In genomic region chr1:31587720-31588423, GRCh38 we compare ENCODE assay signal across 9 cellular contexts. TPM values are rescaled to one million over a fixed set of nuclear protein-coding genes. Genes with fewer than 3 reads are reported as not detected.
DNase-seq lines count a peak whose midpoint lies in the region; ATAC-seq and TF ChIP-seq lines count a peak whose summit lies in the region.
"Had no signal": no experiment of that assay in that cellular context is flagged by ENCODE, and none has a peak within 500 bp of the region (broad histone marks: within the 10 kb centered on the region; RNA-seq: fewer than 3 reads in every experiment).

No MANE protein-coding gene starts in this region.

- H3K27ac ChIP-seq in AG04450 (ENCODE audit: low read depth, low read length) (no peak overlapping the region), OCI-LY1 (ENCODE audit: low read depth, low read length, poor library complexity, severe bottlenecking) (no peak overlapping the region)

- H3K9me3 ChIP-seq in AG04450 (ENCODE audit: control insufficient read depth, insufficient read depth, low read length), result no peaks in the 10 kb centered on the region
- H3K9me3 ChIP-seq in OCI-LY1 (ENCODE audit: low read length), result no peaks in the 10 kb centered on the region

- no peaks in the 10 kb centered on the region for H3K4me1 ChIP-seq in OCI-LY1 (ENCODE audit: insufficient read depth, low read length, severe bottlenecking)

- no peak for ATAC-seq in GM19452 (IDR thresholded peaks at IDR 0.05; ENCODE audit: unreplicated experiment)

- intact Hi-C loops in posterior vena cava (cut with DNase I), result no loop called here

- H3K4me2 ChIP-seq in OCI-LY1 (ENCODE audit: low read length), result no peak overlapping the region

- H3K9me2 ChIP-seq in OCI-LY1 (ENCODE audit: low read depth, low read length), result no peaks in the 10 kb centered on the region

- H3K4me3 ChIP-seq in AG04450 (ENCODE audit: low read depth, low read length) (no peak overlapping the region), OCI-LY1 (ENCODE audit: low read depth, low read length, poor library complexity, severe bottlenecking) (no peak overlapping the region)

- H3K79me2 ChIP-seq in OCI-LY1 (ENCODE audit: insufficient read depth, low read length), result no peaks in the 10 kb centered on the region

- peaks cover 4% of the 10 kb centered on the region for H3K27me3 ChIP-seq in AG04450 (ENCODE audit: control insufficient read depth, insufficient read depth, low read length)
- H3K27me3 ChIP-seq in OCI-LY1 (ENCODE audit: insufficient read depth, low read length), result peaks cover 4% of the 10 kb centered on the region; the same call in 1 of the 2 replicates

- no peaks in the 10 kb centered on the region for H3K36me3 ChIP-seq in OCI-LY1 (ENCODE audit: insufficient read depth, low read length)

- no peak for DNase-seq in AG04450 (ENCODE audit: low read depth, low spot score)
- peak; percentile 86 for DNase-seq in GM13976 (ENCODE audit: low spot score)
- peak; percentile 71 to 78 for DNase-seq in activated T-cell treated with anti-CD3 and anti-CD28 coated beads, Interleukin-2, amount 50 U/mL, for 48 hours
- peak; percentile 80 for DNase-seq in germinal center (ENCODE audit: low spot score)
- peak; percentile 83 for DNase-seq in posterior vena cava (ENCODE audit: low spot score)
- no peak for DNase-seq in EL

- POLR2A ChIA-PET in AG04450 (lab: Yijun Ruan, JAX), result interaction anchor here (0.6 kb wide), 1 partner anchor 10 kb away, joined by 4 read pairs; no protein-coding TSS in a partner anchor

- H2AFZ ChIP-seq in OCI-LY1 (ENCODE audit: low read length), result no peak overlapping the region

- in situ Hi-C loops in GM13976 (cut with MboI; ENCODE audit: low sequenced_read_pairs, unreplicated experiment), result no loop called here

- CTCF ChIA-PET in AG04450 (lab: Charles Lee), result interaction anchor here (0.6 to 0.9 kb wide), 3 partner anchors 57 to 453 kb away, joined by 3 read pairs; no protein-coding TSS in a partner anchor

- H4K20me1 ChIP-seq in OCI-LY1 (ENCODE audit: insufficient read depth, low read length), result no peaks in the 10 kb centered on the region

- H3F3A ChIP-seq in OCI-LY1 (ENCODE audit: insufficient read depth, low read length), result no peaks in the 10 kb centered on the region

- no peak overlapping the region for H3K9ac ChIP-seq in OCI-LY1 (ENCODE audit: low read length)

- TF ChIP-seq CTCF in AG04450 (IDR thresholded peaks at IDR 0.05; ENCODE audit: low read depth, low read length) (peak; percentile 65), GM13976 (IDR thresholded peaks at IDR 0.05; ENCODE audit: borderline replicate concordance, control extremely low read depth, extremely low read depth, insufficient read depth, missing control alignments) (peak; percentile 69), OCI-LY1 (IDR thresholded peaks at IDR 0.05; ENCODE audit: low read length) (peak; percentile 72)

RNA-seq across cellular contexts. Expression of gene TINAGL1, which starts 11.6 kb away (rescaled TPM):
- polyA plus RNA-seq in AG04450 (2011; rRNA removed), result 0.32 and 0.36 TPM in 2 replicates
- polyA minus RNA-seq in AG04450 (2011; rRNA and poly(A)+ RNA removed), result 0.18 and 0.39 TPM in 2 replicates
- 100 to 1,000 TPM; 110 to 123 TPM for total RNA-seq in posterior vena cava
- total RNA-seq: mononuclear cell had no signal

RNA-seq across cellular contexts. Expression of gene HCRTR1, which starts 29.6 kb away (rescaled TPM):
- not detected in 2 replicates for polyA plus RNA-seq in AG04450 (2011; rRNA removed)
- not detected in 2 replicates for polyA minus RNA-seq in AG04450 (2011; rRNA and poly(A)+ RNA removed)
- total RNA-seq in posterior vena cava, result not detected
- total RNA-seq: mononuclear cell had no signal

RNA-seq across cellular contexts. Expression of gene PEF1, which starts 56.8 kb away (rescaled TPM):
- polyA plus RNA-seq in AG04450 (2011; rRNA removed), result 71.8 and 88.3 TPM in 2 replicates
- polyA minus RNA-seq in AG04450 (2011; rRNA and poly(A)+ RNA removed), result 78.5 and 91.7 TPM in 2 replicates
- 10 to 100 TPM; 55.5 to 62.8 TPM for total RNA-seq in posterior vena cava

Comparison
In these comparisons a context has a peak if more than half of its experiments do, and no peak if none do; other contexts are left out.
1. DNase-seq: peak in GM13976 (single experiment), activated T-cell treated with anti-CD3 and anti-CD28 coated beads, Interleukin-2, amount 50 U/mL, for 48 hours (2 of 2), germinal center (single experiment) and posterior vena cava (single experiment); none in AG04450 (single experiment) and EL (single experiment).
2. Peak in every context shown above with its lines, with median percentiles within 50 percentile points of each other: CTCF ChIP-seq.